24 cellular contexts compared by ENCODE assay signal in the genomic region with DNA sequence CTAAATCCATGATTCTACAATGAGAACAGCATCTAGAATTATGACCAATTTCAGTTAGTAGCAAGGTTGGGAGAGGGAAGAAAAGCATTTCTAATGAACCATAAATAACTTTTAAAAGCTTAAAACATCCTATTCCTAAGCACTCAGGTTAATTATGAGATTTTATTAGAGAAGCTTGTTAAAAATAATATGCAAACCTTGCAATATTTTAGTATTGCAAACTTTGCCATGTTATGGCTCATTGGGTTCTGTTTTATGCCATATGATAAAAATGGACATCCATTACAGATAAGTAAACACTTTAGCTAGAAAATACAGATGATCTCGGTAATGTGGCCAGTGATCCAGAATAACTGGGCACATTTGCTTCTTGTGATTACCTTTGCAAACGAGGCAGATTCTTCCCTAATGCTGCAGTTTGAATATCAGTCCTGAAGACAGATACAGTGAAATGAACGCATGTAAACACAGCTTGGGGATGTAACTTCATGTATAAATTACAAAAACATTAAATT.
"Had no signal": no experiment of that assay in that cellular context is flagged by ENCODE, and none has a peak within 500 bp of the region (broad histone marks: within the 10 kb centered on the region; RNA-seq: fewer than 3 reads in every experiment).

No MANE protein-coding gene starts in this region.

- DNase-seq: effector memory CD4-positive, alpha-beta T cell; foreskin keratinocyte; head of caudate nucleus; hypothalamus; islet precursor cell; left ventricle myocardium superior; mesendoderm; naive B cell; occipital lobe; psoas muscle; retina; spleen; stimulated activated CD4-positive, alpha-beta T cell treated with anti-CD3 and anti-CD28 coated beads, Interleukin-15, amount 100 ng/mL, for 24 hours; stimulated activated CD4-positive, alpha-beta T cell treated with anti-CD3 and anti-CD28 coated beads, Interleukin-1b, Interleukin-23, amount 100 ng/mL, for 48 hours; stimulated activated CD4-positive, alpha-beta T cell treated with anti-CD3 and anti-CD28 coated beads, Interleukin-4, amount 100 ng/mL, for 24 hours; tibial artery; upper lobe of left lung; uterus had no signal

- H3K9me3 Mint-ChIP-seq: naive B cell; nephron; stimulated activated memory B cell treated with anti-CD40 and anti-IgM and Interleukin-4, amounts not matched to agents 10 μg/mL and 1 μg/mL and 100 μg/mL, for 72 hours had no signal

- ATAC-seq: foreskin keratinocyte; left ventricle myocardium superior; psoas muscle; sciatic nerve; stimulated activated memory B cell treated with anti-CD40 and anti-IgM and Interleukin-4, amounts not matched to agents 10 μg/mL and 1 μg/mL and 100 μg/mL, for 72 hours had no signal

- H3K27ac ChIP-seq: foreskin keratinocyte, parathyroid adenoma, psoas muscle, spleen, tibial artery, upper lobe of left lung, uterus had no signal

- H3K4me3 ChIP-seq: lung, psoas muscle, spleen, tibial artery, upper lobe of left lung, uterus had no signal

- H3K36me3 Mint-ChIP-seq: naive B cell; stimulated activated memory B cell treated with anti-CD40 and anti-IgM and Interleukin-4, amounts not matched to agents 10 μg/mL and 1 μg/mL and 100 μg/mL, for 72 hours had no signal

- H3K9ac ChIP-seq: parathyroid adenoma had no signal

- H3K4me1 Mint-ChIP-seq: naive B cell; nephron; stimulated activated memory B cell treated with anti-CD40 and anti-IgM and Interleukin-4, amounts not matched to agents 10 μg/mL and 1 μg/mL and 100 μg/mL, for 72 hours had no signal

- H3K79me2 ChIP-seq: parathyroid adenoma had no signal

- H3K27me3 Mint-ChIP-seq: naive B cell; stimulated activated memory B cell treated with anti-CD40 and anti-IgM and Interleukin-4, amounts not matched to agents 10 μg/mL and 1 μg/mL and 100 μg/mL, for 72 hours; stimulated activated naive CD8-positive, alpha-beta T cell treated with anti-CD3 and anti-CD28 coated beads, Interleukin-15, Interleukin-2, amounts not matched to agents 100 ng/mL and 50 ng/mL, for 24 hours had no signal

- H3K4me3 Mint-ChIP-seq: naive B cell; nephron; stimulated activated memory B cell treated with anti-CD40 and anti-IgM and Interleukin-4, amounts not matched to agents 10 μg/mL and 1 μg/mL and 100 μg/mL, for 72 hours; stimulated activated naive CD8-positive, alpha-beta T cell treated with anti-CD3 and anti-CD28 coated beads, Interleukin-15, Interleukin-2, amounts not matched to agents 100 ng/mL and 50 ng/mL, for 24 hours had no signal

- H3K27ac Mint-ChIP-seq: naive B cell; nephron; stimulated activated memory B cell treated with anti-CD40 and anti-IgM and Interleukin-4, amounts not matched to agents 10 μg/mL and 1 μg/mL and 100 μg/mL, for 72 hours; stimulated activated naive CD8-positive, alpha-beta T cell treated with anti-CD3 and anti-CD28 coated beads, Interleukin-15, Interleukin-2, amounts not matched to agents 100 ng/mL and 50 ng/mL, for 24 hours had no signal

- H3K9me3 ChIP-seq: psoas muscle, spleen, tibial artery, upper lobe of left lung, uterus had no signal

- H3K36me3 ChIP-seq: spleen, tibial artery, upper lobe of left lung, uterus had no signal

- H3K4me1 ChIP-seq: foreskin keratinocyte, parathyroid adenoma, psoas muscle, spleen, tibial artery, upper lobe of left lung, uterus had no signal

- H2AFZ ChIP-seq: parathyroid adenoma had no signal

- H3K27me3 ChIP-seq: foreskin keratinocyte, spleen, tibial artery, upper lobe of left lung, uterus had no signal
